Comparison of ENCODE assay signal across 10 cellular contexts in the genomic region with DNA sequence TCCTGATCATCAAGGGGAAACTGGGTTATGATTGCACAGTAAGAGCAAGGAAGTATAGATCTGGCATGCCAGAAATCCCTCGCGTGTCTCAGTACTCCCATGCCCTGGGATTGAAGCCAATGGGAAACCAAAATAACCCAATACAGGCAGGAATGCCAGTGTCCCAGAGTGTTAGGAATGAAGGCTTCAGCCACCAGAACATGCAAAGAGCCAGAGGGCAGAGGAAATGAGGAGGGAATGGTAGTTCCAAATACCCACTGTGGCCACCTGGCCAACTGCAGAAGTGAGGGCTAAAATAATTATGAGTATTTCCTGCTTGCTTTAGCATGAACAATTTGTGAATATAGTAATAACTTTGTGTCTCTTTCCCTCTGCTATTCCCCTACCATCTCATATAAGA. TPM values are rescaled to one million over a fixed set of nuclear protein-coding genes. Genes with fewer than 3 reads are reported as not detected.
"Had no signal": no experiment of that assay in that cellular context is flagged by ENCODE, and none has a peak within 500 bp of the region (broad histone marks: within the 10 kb centered on the region; RNA-seq: fewer than 3 reads in every experiment).

No MANE protein-coding gene starts in this region.

- H3K4me3 ChIP-seq: K562 had no signal

- H3K4me2 ChIP-seq: KMS-11 had no signal

- H3K27ac ChIP-seq: HL-60, KMS-11 had no signal

- DNase-seq: IMR-90, KBM-7, KG1 had no signal

- ATAC-seq: HepG2, K562 had no signal

- H3K9ac ChIP-seq: KMS-11 had no signal

RNA-seq across cellular contexts. Expression of gene MTNR1A, which starts 12.2 kb away (rescaled TPM):
- total RNA-seq: HepG2, HT-29, HT1080, IMR-90 had no signal
- polyA plus RNA-seq: HepG2, IgD-negative memory B cell, IMR-90 had no signal
